Comparison of ENCODE assay signal across 8 cellular contexts in the genomic region with DNA sequence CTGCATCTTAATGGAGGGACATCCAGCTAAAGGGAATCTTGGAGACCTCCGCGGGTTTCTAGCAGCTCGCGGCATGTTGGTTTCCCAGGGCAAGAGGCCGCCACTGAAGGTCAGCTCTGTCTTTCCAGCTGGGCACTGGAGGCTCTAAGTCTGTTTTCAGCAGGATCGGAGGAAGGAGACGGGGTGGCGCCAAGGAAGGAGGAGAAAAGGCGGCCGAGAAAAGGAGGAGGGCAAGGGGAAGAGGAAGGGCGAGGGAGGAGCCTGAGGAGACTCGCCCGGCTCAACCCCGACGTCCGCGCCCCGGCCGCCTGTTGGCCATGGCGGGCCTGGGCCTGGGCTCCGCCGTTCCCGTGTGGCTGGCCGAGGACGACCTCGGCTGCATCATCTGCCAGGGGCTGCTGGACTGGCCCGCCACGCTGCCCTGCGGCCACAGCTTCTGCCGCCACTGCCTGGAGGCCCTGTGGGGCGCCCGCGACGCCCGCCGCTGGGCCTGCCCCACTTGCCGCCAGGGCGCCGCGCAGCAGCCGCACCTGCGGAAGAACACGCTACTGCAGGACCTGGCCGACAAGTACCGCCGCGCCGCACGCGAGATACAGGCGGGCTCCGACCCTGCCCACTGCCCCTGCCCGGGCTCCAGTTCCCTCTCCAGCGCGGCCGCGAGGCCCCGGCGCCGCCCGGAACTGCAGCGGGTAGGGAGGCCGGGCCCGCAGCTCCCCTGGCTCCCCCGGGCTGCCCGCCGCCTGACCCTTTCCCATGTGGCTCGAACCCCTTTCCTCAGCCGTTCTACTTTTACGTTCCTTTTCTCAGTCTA. TPM values are rescaled to one million over a fixed set of nuclear protein-coding genes. Genes with fewer than 3 reads are reported as not detected.
DNase-seq lines count a peak whose midpoint lies in the region; ATAC-seq and TF ChIP-seq lines count a peak whose summit lies in the region.

A gene with protein sequence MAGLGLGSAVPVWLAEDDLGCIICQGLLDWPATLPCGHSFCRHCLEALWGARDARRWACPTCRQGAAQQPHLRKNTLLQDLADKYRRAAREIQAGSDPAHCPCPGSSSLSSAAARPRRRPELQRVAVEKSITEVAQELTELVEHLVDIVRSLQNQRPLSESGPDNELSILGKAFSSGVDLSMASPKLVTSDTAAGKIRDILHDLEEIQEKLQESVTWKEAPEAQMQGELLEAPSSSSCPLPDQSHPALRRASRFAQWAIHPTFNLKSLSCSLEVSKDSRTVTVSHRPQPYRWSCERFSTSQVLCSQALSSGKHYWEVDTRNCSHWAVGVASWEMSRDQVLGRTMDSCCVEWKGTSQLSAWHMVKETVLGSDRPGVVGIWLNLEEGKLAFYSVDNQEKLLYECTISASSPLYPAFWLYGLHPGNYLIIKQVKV (plus strand): TSS at position 283 of the 811 bp plus-strand sequence. CDS start 35 bp downstream, at position 318.

- peak within 1 kb of the TSS; percentile 56 for H2AK9ac ChIP-seq in IMR-90 (replicated peaks; ENCODE audit: low read depth, low read length, poor library complexity)

- peaks cover 9% of the 10 kb centered on the region for H3K36me3 Mint-ChIP-seq in progenitor cell of endocrine pancreas (ENCODE audit: insufficient read depth)

- peak within 1 kb of the TSS; percentile 96 for H2AFZ ChIP-seq in IMR-90 (replicated peaks; ENCODE audit: low read length, poor library complexity)

- peak within 1 kb of the TSS; percentile 98 for H3K27ac Mint-ChIP-seq in progenitor cell of endocrine pancreas

- no peaks in the 10 kb centered on the region for H3K9me3 ChIP-seq in IMR-90 (ENCODE audit: control insufficient read depth, insufficient read depth, low read length)
- no peaks in the 10 kb centered on the region for H3K9me3 ChIP-seq in uterus

- in situ Hi-C loops in Caki2 (cut with HindIII; ENCODE audit: low pct_unique_long_range_greater_than_20kb, low sequenced_read_pairs) (no loop called here), IMR-90 (cut with MboI; ENCODE audit: low sequenced_read_pairs) (no loop called here)

- H3K27me3 ChIP-seq in IMR-90 (ENCODE audit: control insufficient read depth, insufficient read depth, low read length) (no peaks in the 10 kb centered on the region), uterus (no peaks in the 10 kb centered on the region)

- CTCF ChIA-PET in IMR-90 (lab: Yijun Ruan, JAX) = interaction anchor here (0.6 to 0.9 kb wide), 4 partner anchors 85 to 601 kb away, joined by 3 to 4 read pairs (median 4); no protein-coding TSS in a partner anchor

- TF ChIP-seq CTCF in IMR-90 (conservative IDR thresholded peaks at IDR 0.05; ENCODE audit: low read depth, low read length) (peak; percentile 7; the same call in 1 of the 2 replicates), progenitor cell of endocrine pancreas (IDR thresholded peaks at IDR 0.05; ENCODE audit: unreplicated experiment) (peak; percentile 44), uterus (IDR thresholded peaks at IDR 0.05) (peak in 2 of 4 experiments; percentile 46 to 58)

- H3K4me2 ChIP-seq in IMR-90 (ENCODE audit: low read depth, low read length) = peak within 1 kb of the TSS; percentile 85

- peak within 1 kb of the TSS; percentile 86 for H3K56ac ChIP-seq in IMR-90 (ENCODE audit: extremely low read depth, insufficient read depth, low read length)

- H3K9me3 Mint-ChIP-seq in progenitor cell of endocrine pancreas (ENCODE audit: low read depth) = peaks cover 4% of the 10 kb centered on the region

- H3K27me3 Mint-ChIP-seq in progenitor cell of endocrine pancreas = no peaks in the 10 kb centered on the region

- H3K9me1 ChIP-seq in IMR-90 (ENCODE audit: insufficient read depth, low read length) = peaks cover 2% of the 10 kb centered on the region; the same call in 1 of the 2 replicates

- ATAC-seq in GM21367 (IDR thresholded peaks at IDR 0.05; ENCODE audit: unreplicated experiment) = peak; percentile 37
- ATAC-seq in IMR-90 (ENCODE audit: low read depth) = peak; percentile 99
- ATAC-seq in left cardiac atrium = peak; percentile 96 to 98

- peak within 1 kb of the TSS; percentile 68 to 95 for H4K8ac ChIP-seq in IMR-90 (ENCODE audit: low read depth in 2 of 2, low read length in 2 of 2)

- peak within 1 kb of the TSS; percentile 87 for H4K5ac ChIP-seq in IMR-90 (ENCODE audit: low read depth, low read length)

- peak within 1 kb of the TSS; percentile 75 for H2BK5ac ChIP-seq in IMR-90 (ENCODE audit: low read depth, low read length, poor library complexity, severe bottlenecking)

- TF ChIP-seq RAD21 in IMR-90 (IDR thresholded peaks at IDR 0.05; ENCODE audit: low read length) = no peak; the same call in 1 of the 2 replicates

- peak within 1 kb of the TSS; percentile 93 for H3K4me3 Mint-ChIP-seq in progenitor cell of endocrine pancreas (ENCODE audit: low read depth)

- H4K91ac ChIP-seq in IMR-90 (ENCODE audit: insufficient read depth, low read depth, low read length) = peak within 1 kb of the TSS; percentile 64

- peak; percentile 96 for DNase-seq in Caki2 (ENCODE audit: low read depth)
- peak; percentile 82 for DNase-seq in IMR-90
- peak; percentile 13 to 73 (median 37) for DNase-seq in T-helper 1 cell
- peak; percentile 51 for DNase-seq in amniotic stem cell (lab: John Stamatoyannopoulos, UW)
- peak; percentile 89 for DNase-seq in left cardiac atrium
- peak; percentile 66 for DNase-seq in progenitor cell of endocrine pancreas (ENCODE audit: low spot score, unreplicated experiment)
- DNase-seq in uterus = peak; percentile 82 to 83

- H3K4ac ChIP-seq in IMR-90 (ENCODE audit: low read depth, low read length) = peak within 1 kb of the TSS; percentile 84

- intact Hi-C loops in IMR-90 (cut with micrococcal nuclease) = loop anchor here (2.0 kb wide), 1 partner anchor 64 kb away; a partner anchor contains a TSS
- intact Hi-C loops in left cardiac atrium (cut with DNase I) = no loop called here
- intact Hi-C loops in uterus (cut with DNase I; ENCODE audit: low total_unique reads) = no loop called here

- dilution Hi-C loops in IMR-90 (cut with HindIII; ENCODE audit: low sequenced_read_pairs, unreplicated experiment) = no loop called here

- H2AK5ac ChIP-seq in IMR-90 (ENCODE audit: low read depth, low read length) = peak within 1 kb of the TSS; percentile 53

- peaks cover 17 to 46% of the 10 kb centered on the region in 2 experiments for H3K79me1 ChIP-seq in IMR-90 (ENCODE audit: low read depth in 1 of 2, low read length in 2 of 2)

- H3K9ac ChIP-seq in IMR-90 (ENCODE audit: low read depth, low read length) = peak within 1 kb of the TSS; percentile 79

- H2BK15ac ChIP-seq in IMR-90 (ENCODE audit: low read depth, low read length) = peak within 1 kb of the TSS; percentile 9; the same call in 2 of the 3 replicates

- peak within 1 kb of the TSS; percentile 72 for H2BK120ac ChIP-seq in IMR-90 (ENCODE audit: low read depth, low read length)

- no TSS peak for BruUV-seq in IMR-90 (replicated peaks; lab: Mats Ljungman, UMichigan)

- peaks cover 12% of the 10 kb centered on the region for H3K4me1 Mint-ChIP-seq in progenitor cell of endocrine pancreas (ENCODE audit: low read depth)

- H3K27ac ChIP-seq in IMR-90 (ENCODE audit: insufficient read depth, low read length) = peak within 1 kb of the TSS; percentile 68
- peak within 1 kb of the TSS; percentile 93 to 95 for H3K27ac ChIP-seq in uterus

- POLR2A ChIA-PET in IMR-90 (lab: Charles Lee; ENCODE audit: unreplicated experiment) = interaction anchor here (0.6 to 0.9 kb wide), 2 partner anchors 34 to 126 kb away, joined by 3 read pairs; no protein-coding TSS in a partner anchor

- peak within 1 kb of the TSS; percentile 74 for H3K18ac ChIP-seq in IMR-90 (ENCODE audit: low read depth, low read length)

- peak within 1 kb of the TSS; percentile 59 for H2BK20ac ChIP-seq in IMR-90 (ENCODE audit: low read depth, low read length)

- peak within 1 kb of the TSS; percentile 94 for H3K23ac ChIP-seq in IMR-90 (ENCODE audit: low read depth, low read length)

- TF ChIP-seq POLR2A in IMR-90 (IDR thresholded peaks at IDR 0.05; ENCODE audit: low read depth, low read length) = peak; percentile 77
- peak; percentile 25 to 80 for TF ChIP-seq POLR2A in uterus (IDR thresholded peaks at IDR 0.05)

- H3K4me3 ChIP-seq in IMR-90 (ENCODE audit: insufficient read depth, low read depth, low read length) (peak within 1 kb of the TSS; percentile 53), uterus (peak within 1 kb of the TSS; percentile 67 to 68)

- H4K20me1 ChIP-seq in IMR-90 (ENCODE audit: insufficient read depth, low read length) = no peaks in the 10 kb centered on the region

- WGBS in IMR-90 (ENCODE audit: extremely low coverage in 2 of 2, insufficient read length in 1 of 2), 2 experiments = 0% methylated on average over 45 of the region's 70 CpGs; no CpG with 5 or more reads in 1 of the 2 experiments

- H3K14ac ChIP-seq in IMR-90 (replicated peaks; ENCODE audit: low read depth, low read length) = peak within 1 kb of the TSS; percentile 88

- peaks cover 3% of the 10 kb centered on the region; the same call in 1 of the 2 replicates for H3K4me1 ChIP-seq in IMR-90 (ENCODE audit: control insufficient read depth, insufficient read depth, low read length)
- H3K4me1 ChIP-seq in uterus = no peaks in the 10 kb centered on the region

- H3K36me3 ChIP-seq in IMR-90 (ENCODE audit: control insufficient read depth, insufficient read depth, low read length) = peaks cover 4% of the 10 kb centered on the region; the same call in 1 of the 2 replicates
- H3K36me3 ChIP-seq in uterus = no peaks in the 10 kb centered on the region

TF ChIP-seq in IMR-90, 13 proteins besides CTCF, POLR2A, EP300 and RAD21 (continues in another document):
- TF ChIP-seq MXI1 (IDR thresholded peaks at IDR 0.05; ENCODE audit: borderline replicate concordance, low read depth, low read length) (no peak), MAFK (IDR thresholded peaks at IDR 0.05; ENCODE audit: low read depth, low read length) (no peak), CEBPB (IDR thresholded peaks at IDR 0.05; ENCODE audit: low read depth, low read length) (no peak), NFE2L2 (IDR thresholded peaks at IDR 0.05; ENCODE audit: low read depth, low read length) (no peak), RFX5 (IDR thresholded peaks at IDR 0.05; ENCODE audit: low read depth, low read length) (no peak), SMC3 (IDR thresholded peaks at IDR 0.05; ENCODE audit: low read depth, low read length) (no peak)

RNA-seq across cellular contexts. Expression of the gene that starts here (rescaled TPM):
- total RNA-seq in Caki2 (2014; rRNA removed; shearing (Covaris generic); ENCODE audit: low replicate concordance) = 37.1 and 43.0 TPM in 2 replicates
- total RNA-seq in IMR-90 (2012; rRNA removed) (5.3 and 5.9 TPM in 2 replicates), left cardiac atrium (10 to 100 TPM in 1 of 2 donors, 1 to 10 TPM in 1; 8.8 to 12.0 TPM), progenitor cell of endocrine pancreas (5.6 and 6.9 TPM in 2 replicates), uterus (10 to 100 TPM; 13.4 to 20.7 (median 16.8) TPM)
- polyA plus RNA-seq in IMR-90 (2012; rRNA removed) = 8.6 and 9.0 TPM in 2 replicates
- 8.2 and 8.4 TPM in 2 replicates for polyA plus RNA-seq in IMR-90 (2012; cell fraction: cytosol; rRNA removed)
- polyA plus RNA-seq in IMR-90 (2012; cell fraction: nucleus; rRNA removed; ENCODE audit: low replicate concordance) = 5.9 and 8.5 TPM in 2 replicates

Comparison
In these comparisons a context has a peak if more than half of its experiments do, and no peak if none do; other contexts are left out.
1. Peak in every context shown above with its lines: DNase-seq, ATAC-seq, H3K4me3 ChIP-seq and H3K27ac ChIP-seq.
2. DNase-seq: peak in every context shown above with its lines; median percentile 96 in Caki2; 89 in left cardiac atrium; 82 in uterus; 82 in IMR-90; 66 in progenitor cell of endocrine pancreas; 51 in amniotic stem cell; 37 in T-helper 1 cell.
3. ATAC-seq: peak in every context shown above with its lines; median percentile 99 in IMR-90; 97 in left cardiac atrium; 37 in GM21367.